18 cellular contexts compared by ENCODE assay signal in genomic region chr2:51014722-51015121, GRCh38. TPM values are rescaled to one million over a fixed set of nuclear protein-coding genes. Genes with fewer than 3 reads are reported as not detected.
"Had no signal": no experiment of that assay in that cellular context is flagged by ENCODE, and none has a peak within 500 bp of the region (broad histone marks: within the 10 kb centered on the region; RNA-seq: fewer than 3 reads in every experiment).

No MANE protein-coding gene starts in this region.

- H3K4me2 ChIP-seq: PC-9 had no signal

- DNase-seq: activated CD4-positive, alpha-beta T cell treated with anti-CD3 and anti-CD28 coated beads for 4 hours; activated CD8-positive, alpha-beta memory T cell treated with anti-CD3 and anti-CD28 coated beads, Interleukin-2, amount 50 U/mL, for 4 hours; activated CD8-positive, alpha-beta T cell treated with anti-CD3 and anti-CD28 coated beads for 36 hours; activated T-cell treated with anti-CD3 and anti-CD28 coated beads, Interleukin-2, amount 50 U/mL, for 72 hours; aorta; central memory CD4-positive, alpha-beta T cell; Karpas-422; MM.1S; NCI-H1105; NCI-H1436; NCI-H1694 treated with DMSO at 0.1 percent for 48 hours; PC-9; T-cell; T-helper 2 cell; T1000 had no signal

- H3K4me3 ChIP-seq: K562, PC-9 had no signal

- H3K4me1 Mint-ChIP-seq: activated naive CD4-positive, alpha-beta T cell treated with anti-CD3 and anti-CD28 coated beads, Interleukin-2, amount 50 U/mL, for 24 hours; T-cell had no signal

- H3K27ac ChIP-seq: PC-9 had no signal

- H3K4me3 Mint-ChIP-seq: activated CD8-positive, alpha-beta T cell treated with anti-CD3 and anti-CD28 coated beads for 36 hours; activated naive CD4-positive, alpha-beta T cell treated with anti-CD3 and anti-CD28 coated beads, Interleukin-2, amount 50 U/mL, for 24 hours; activated T-cell treated with anti-CD3 and anti-CD28 coated beads, Interleukin-2, amount 50 U/mL, for 72 hours; T-cell had no signal

- ATAC-seq: activated CD8-positive, alpha-beta T cell treated with anti-CD3 and anti-CD28 coated beads for 36 hours; activated T-cell treated with anti-CD3 and anti-CD28 coated beads, Interleukin-2, amount 50 U/mL, for 72 hours; K562; T-cell had no signal

- H3K36me3 Mint-ChIP-seq: activated naive CD4-positive, alpha-beta T cell treated with anti-CD3 and anti-CD28 coated beads, Interleukin-2, amount 50 U/mL, for 24 hours; T-cell had no signal

- H2AFZ ChIP-seq: PC-9 had no signal

- H3K27ac Mint-ChIP-seq: activated CD8-positive, alpha-beta T cell treated with anti-CD3 and anti-CD28 coated beads for 36 hours; activated naive CD4-positive, alpha-beta T cell treated with anti-CD3 and anti-CD28 coated beads, Interleukin-2, amount 50 U/mL, for 24 hours; activated T-cell treated with anti-CD3 and anti-CD28 coated beads, Interleukin-2, amount 50 U/mL, for 72 hours; T-cell had no signal

- H3K27me3 Mint-ChIP-seq: activated CD8-positive, alpha-beta T cell treated with anti-CD3 and anti-CD28 coated beads for 36 hours; activated naive CD4-positive, alpha-beta T cell treated with anti-CD3 and anti-CD28 coated beads, Interleukin-2, amount 50 U/mL, for 24 hours; T-cell had no signal

RNA-seq across cellular contexts. Expression of gene NRXN1, which starts 17.2 kb away (rescaled TPM):
- total RNA-seq: activated CD8-positive, alpha-beta T cell treated with anti-CD3 and anti-CD28 coated beads for 36 hours; activated T-cell treated with anti-CD3 and anti-CD28 coated beads, Interleukin-2, amount 50 U/mL, for 72 hours; K562; PC-9; SK-MEL-5; T-cell had no signal
- polyA plus RNA-seq: aorta, K562 had no signal
